Comparison of ENCODE assay signal across 23 cellular contexts in the genomic region with DNA sequence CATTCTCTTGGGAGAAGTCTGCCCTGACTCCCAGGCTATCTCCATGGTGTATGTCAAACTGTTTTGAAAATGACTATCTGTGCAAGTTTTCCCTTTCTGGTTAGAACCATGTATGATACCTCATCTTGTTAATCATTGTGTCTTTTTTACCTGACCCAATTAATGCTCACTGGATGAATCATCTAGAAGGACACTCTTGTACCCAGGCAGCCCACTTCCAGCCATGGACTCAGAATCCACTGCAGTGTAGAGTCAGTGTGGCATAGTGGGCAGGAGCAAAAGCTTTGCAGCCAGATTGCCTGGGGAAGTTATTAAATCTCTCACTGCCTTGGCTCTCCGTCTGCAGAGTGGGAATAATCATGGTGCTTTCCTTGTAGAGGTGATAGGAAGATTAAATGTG. TPM values are rescaled to one million over a fixed set of nuclear protein-coding genes. Genes with fewer than 3 reads are reported as not detected.
A peak's percentile ranks its signal among the peaks of the same experiment; 100 is the strongest.
DNase-seq lines count a peak whose midpoint lies in the region; ATAC-seq, FAIRE-seq and TF ChIP-seq lines count a peak whose summit lies in the region.
"Had no signal": no experiment of that assay in that cellular context is flagged by ENCODE, and none has a peak within 500 bp of the region (broad histone marks: within the 10 kb centered on the region; RNA-seq: fewer than 3 reads in every experiment).

No MANE protein-coding gene starts in this region.

- no peaks in the 10 kb centered on the region for H3K4me1 Mint-ChIP-seq in MCF 10A (ENCODE audit: insufficient read depth, unreplicated experiment)
- no peaks in the 10 kb centered on the region for H3K4me1 Mint-ChIP-seq in activated CD4-positive, alpha-beta memory T cell treated with anti-CD3 and anti-CD28 coated beads for 36 hours (ENCODE audit: low read depth)

- no peaks in the 10 kb centered on the region for H3K79me2 ChIP-seq in mammary epithelial cell (ENCODE audit: insufficient read depth, low read length)

- no peak overlapping the region for H3K4me3 Mint-ChIP-seq in MCF 10A (ENCODE audit: unreplicated experiment)
- H3K4me3 Mint-ChIP-seq in activated CD4-positive, alpha-beta memory T cell treated with anti-CD3 and anti-CD28 coated beads for 36 hours = no peak overlapping the region
- H3K4me3 Mint-ChIP-seq: CD14-positive monocyte had no signal

- peak; percentile 5 for DNase-seq in mammary epithelial cell
- no peak for DNase-seq in MCF 10A (ENCODE audit: unreplicated experiment)
- DNase-seq in epithelial cell of proximal tubule (ENCODE audit: low read depth) = peak; percentile 80
- DNase-seq in urothelium cell line (ENCODE audit: low spot score) = no peak
- no peak for DNase-seq in activated CD4-positive, alpha-beta memory T cell treated with anti-CD3 and anti-CD28 coated beads for 36 hours
- DNase-seq in NCI-H1092 treated with DMSO at 0.1 percent for 48 hours (lab: John Stamatoyannopoulos, UW) = no peak
- DNase-seq: 8988T, H7, Kasumi-1, MM.1S, NCI-H1048, NCI-H1436, NCI-H187 treated with DMSO at 0.1 percent for 48 hours, NCI-H2107, NCI-H510A, NCI-H774 had no signal

- H3K9ac ChIP-seq in mammary epithelial cell (ENCODE audit: insufficient read depth, low read length) = no peak overlapping the region
- peak overlapping the region; percentile 95 to 99 for H3K9ac ChIP-seq in mucosa of rectum (ENCODE audit: low read depth in 1 of 2, low read length in 2 of 2)

- CTCF ChIA-PET in mammary epithelial cell (lab: Charles Lee; ENCODE audit: low non-redundant PET) = no interaction called here
- CTCF ChIA-PET in MCF 10A (lab: Yijun Ruan, JAX) = no interaction called here
- CTCF ChIA-PET in activated CD4-positive, alpha-beta memory T cell treated with anti-CD3 and anti-CD28 coated beads for 36 hours (lab: Charles Lee) = no interaction called here

- H2AFZ ChIP-seq in mammary epithelial cell (ENCODE audit: low read depth, low read length) = no peak overlapping the region

- H3K9me3 Mint-ChIP-seq in MCF 10A (ENCODE audit: unreplicated experiment) = no peaks in the 10 kb centered on the region
- no peaks in the 10 kb centered on the region for H3K9me3 Mint-ChIP-seq in activated CD4-positive, alpha-beta memory T cell treated with anti-CD3 and anti-CD28 coated beads for 36 hours

- H3K4me3 ChIP-seq in mammary epithelial cell (replicated peaks in 1 of 3; ENCODE audit: insufficient read depth in 1 of 3, low read depth in 2 of 3, low read length in 3 of 3) = no peak overlapping the region
- H3K4me3 ChIP-seq in epithelial cell of proximal tubule (ENCODE audit: low read depth, low read length) = no peak overlapping the region
- H3K4me3 ChIP-seq in mucosa of rectum (ENCODE audit: low read length in 2 of 2) = peak overlapping the region; percentile 84 to 96
- H3K4me3 ChIP-seq: GM12878, SJSA1 had no signal

- POLR2A ChIA-PET in MCF 10A (lab: Yijun Ruan, JAX) = no interaction called here
- POLR2A ChIA-PET in activated CD4-positive, alpha-beta memory T cell treated with anti-CD3 and anti-CD28 coated beads for 36 hours (lab: Charles Lee) = no interaction called here

- no peak overlapping the region for H3K27ac ChIP-seq in mammary epithelial cell (ENCODE audit: insufficient read depth, low read depth, low read length)
- H3K27ac ChIP-seq in mucosa of rectum (ENCODE audit: low read depth in 2 of 2, low read length in 2 of 2) = peak overlapping the region; percentile 98 to 99
- H3K27ac ChIP-seq: SJSA1 had no signal

- H4K20me1 ChIP-seq in mammary epithelial cell (ENCODE audit: insufficient read depth, low read length) = no peaks in the 10 kb centered on the region

- peaks cover 1% of the 10 kb centered on the region for H3K36me3 Mint-ChIP-seq in MCF 10A (ENCODE audit: insufficient read depth, unreplicated experiment)
- H3K36me3 Mint-ChIP-seq in activated CD4-positive, alpha-beta memory T cell treated with anti-CD3 and anti-CD28 coated beads for 36 hours = no peaks in the 10 kb centered on the region

- WGBS in mammary epithelial cell (ENCODE audit: low coverage, missing lambda C conversion rate) = 63% methylated on average over 1 of the region's 1 CpG

- TF ChIP-seq CTCF in mammary epithelial cell (conservative IDR thresholded peaks at IDR 0.05 in 1 of 2, IDR thresholded peaks at IDR 0.05 in 1 of 2; ENCODE audit: extremely low read depth in 1 of 2, insufficient read depth in 1 of 2, low read depth in 1 of 2, low read length in 2 of 2) (no peak), MCF 10A (IDR thresholded peaks at IDR 0.05; ENCODE audit: unreplicated experiment) (no peak), epithelial cell of proximal tubule (conservative IDR thresholded peaks at IDR 0.05; ENCODE audit: low read depth, low read length) (no peak)

- H3K27me3 ChIP-seq in mammary epithelial cell (ENCODE audit: insufficient read depth, low read length) (no peaks in the 10 kb centered on the region), mucosa of rectum (ENCODE audit: control insufficient read depth in 2 of 2, insufficient read depth in 2 of 2, low read length in 2 of 2) (no peaks in the 10 kb centered on the region)
- H3K27me3 ChIP-seq: SJSA1 had no signal

- H3K36me3 ChIP-seq in mammary epithelial cell (ENCODE audit: insufficient read depth, low read length) = no peaks in the 10 kb centered on the region
- peaks cover 9 to 10% of the 10 kb centered on the region in 2 donors for H3K36me3 ChIP-seq in mucosa of rectum (ENCODE audit: control insufficient read depth in 2 of 2, insufficient read depth in 2 of 2, low read length in 2 of 2)
- H3K36me3 ChIP-seq: SJSA1 had no signal

- no peak overlapping the region for H3K27ac Mint-ChIP-seq in MCF 10A (ENCODE audit: low read depth, unreplicated experiment)
- H3K27ac Mint-ChIP-seq in activated CD4-positive, alpha-beta memory T cell treated with anti-CD3 and anti-CD28 coated beads for 36 hours = no peak overlapping the region

- ATAC-seq in GM19023 (IDR thresholded peaks at IDR 0.05; ENCODE audit: unreplicated experiment) = no peak
- ATAC-seq: GM12878, Right ventricle myocardium inferior had no signal

- H3K27me3 Mint-ChIP-seq in MCF 10A (ENCODE audit: insufficient read depth, unreplicated experiment) = peaks cover 5% of the 10 kb centered on the region
- peaks cover 1% of the 10 kb centered on the region for H3K27me3 Mint-ChIP-seq in activated CD4-positive, alpha-beta memory T cell treated with anti-CD3 and anti-CD28 coated beads for 36 hours

- peak; percentile 56 for FAIRE-seq in urothelium cell line (lab: Jason Lieb, UNC)
- FAIRE-seq: GM12878 had no signal

- H3K9me3 ChIP-seq in mammary epithelial cell (replicated peaks; ENCODE audit: insufficient read depth, low read length) (no peaks in the 10 kb centered on the region), mucosa of rectum (ENCODE audit: control insufficient read depth in 2 of 2, low read length in 2 of 2) (no peaks in the 10 kb centered on the region)
- H3K9me3 ChIP-seq: SJSA1 had no signal

- no peak overlapping the region for H3K4me2 ChIP-seq in mammary epithelial cell (ENCODE audit: insufficient read depth, low read depth, low read length)

- dilution Hi-C loops in mammary epithelial cell (cut with HindIII; ENCODE audit: low sequenced_read_pairs) = no loop called here

- intact Hi-C loops in mammary epithelial cell (cut with micrococcal nuclease) = no loop called here
- intact Hi-C loops in MCF 10A (cut with micrococcal nuclease) = no loop called here
- intact Hi-C loops in activated CD4-positive, alpha-beta memory T cell treated with anti-CD3 and anti-CD28 coated beads for 36 hours (cut with micrococcal nuclease) = no loop called here

- in situ Hi-C loops in mammary epithelial cell (cut with MboI; ENCODE audit: low sequenced_read_pairs in 2 of 2) = no loop called here

- H3K4me1 ChIP-seq in mammary epithelial cell (ENCODE audit: insufficient read depth, low read length) (no peaks in the 10 kb centered on the region), mucosa of rectum (ENCODE audit: control insufficient read depth in 2 of 2, insufficient read depth in 2 of 2, low read length in 2 of 2) (peaks cover 48 to 73% of the 10 kb centered on the region in 2 donors)
- H3K4me1 ChIP-seq: SJSA1 had no signal

- no TSS peak for BruUV-seq in mammary epithelial cell (replicated peaks; lab: Mats Ljungman, UMichigan)
- BruUV-seq in MCF 10A (replicated peaks; lab: Mats Ljungman, UMichigan) = no TSS peak

RNA-seq across cellular contexts. Expression of a gene that starts 1.2 kb away (rescaled TPM):
- total RNA-seq in mammary epithelial cell = not detected
- polyA plus RNA-seq in mammary epithelial cell = not detected
- not detected for polyA minus RNA-seq in mammary epithelial cell
- total RNA-seq in MCF 10A (2022) = not detected in 2 replicates
- total RNA-seq in epithelial cell of proximal tubule = not detected in 2 replicates
- not detected for total RNA-seq in activated CD4-positive, alpha-beta memory T cell treated with anti-CD3 and anti-CD28 coated beads for 36 hours
- total RNA-seq: GM12878, H7, OCI-LY7, Right ventricle myocardium inferior, SJSA1 had no signal

Comparison
In these comparisons a context has a peak if more than half of its experiments do, and no peak if none do; other contexts are left out.
1. DNase-seq: peak in mammary epithelial cell (single experiment) and epithelial cell of proximal tubule (single experiment); none in MCF 10A (single experiment), urothelium cell line (single experiment), activated CD4-positive, alpha-beta memory T cell treated with anti-CD3 and anti-CD28 coated beads for 36 hours (single experiment) and NCI-H1092 treated with DMSO at 0.1 percent for 48 hours (single experiment).
2. H3K4me3 ChIP-seq: peak in mucosa of rectum (2 of 2); none in mammary epithelial cell (0 of 3) and epithelial cell of proximal tubule (single experiment).